In genomic region chr2:229899604-229900003, GRCh38 we compare ENCODE assay signal across 1 cellular context.
TF ChIP-seq lines count a peak whose summit lies in the region.

No MANE protein-coding gene starts in this region.

TF ChIP-seq in HepG2, 621 proteins besides CTCF, POLR2A, EP300 and RAD21:
- TF ChIP-seq EHMT2 (IDR thresholded peaks at IDR 0.05; ENCODE audit: borderline replicate concordance, low read depth, low read length) (no peak), KDM5B (CRISPR knock-in tag; IDR thresholded peaks at IDR 0.05; ENCODE audit: borderline replicate concordance) (no peak), TFDP2 (CRISPR knock-in tag; IDR thresholded peaks at IDR 0.05) (no peak), ZMYM2 (CRISPR knock-in tag; IDR thresholded peaks at IDR 0.05) (no peak), NFKBIZ (CRISPR knock-in tag; IDR thresholded peaks at IDR 0.05) (no peak), PBX2 (CRISPR knock-in tag; IDR thresholded peaks at IDR 0.05) (no peak), MLXIP (CRISPR knock-in tag; IDR thresholded peaks at IDR 0.05; ENCODE audit: borderline replicate concordance) (no peak), SMYD3 (CRISPR knock-in tag; IDR thresholded peaks at IDR 0.05) (no peak)
- TF ChIP-seq, protein P1, sequence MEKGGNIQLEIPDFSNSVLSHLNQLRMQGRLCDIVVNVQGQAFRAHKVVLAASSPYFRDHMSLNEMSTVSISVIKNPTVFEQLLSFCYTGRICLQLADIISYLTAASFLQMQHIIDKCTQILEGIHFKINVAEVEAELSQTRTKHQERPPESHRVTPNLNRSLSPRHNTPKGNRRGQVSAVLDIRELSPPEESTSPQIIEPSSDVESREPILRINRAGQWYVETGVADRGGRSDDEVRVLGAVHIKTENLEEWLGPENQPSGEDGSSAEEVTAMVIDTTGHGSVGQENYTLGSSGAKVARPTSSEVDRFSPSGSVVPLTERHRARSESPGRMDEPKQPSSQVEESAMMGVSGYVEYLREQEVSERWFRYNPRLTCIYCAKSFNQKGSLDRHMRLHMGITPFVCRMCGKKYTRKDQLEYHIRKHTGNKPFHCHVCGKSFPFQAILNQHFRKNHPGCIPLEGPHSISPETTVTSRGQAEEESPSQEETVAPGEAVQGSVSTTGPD (CRISPR knock-in tag; IDR thresholded peaks at IDR 0.05) = no peak
- TF ChIP-seq, protein P2, sequence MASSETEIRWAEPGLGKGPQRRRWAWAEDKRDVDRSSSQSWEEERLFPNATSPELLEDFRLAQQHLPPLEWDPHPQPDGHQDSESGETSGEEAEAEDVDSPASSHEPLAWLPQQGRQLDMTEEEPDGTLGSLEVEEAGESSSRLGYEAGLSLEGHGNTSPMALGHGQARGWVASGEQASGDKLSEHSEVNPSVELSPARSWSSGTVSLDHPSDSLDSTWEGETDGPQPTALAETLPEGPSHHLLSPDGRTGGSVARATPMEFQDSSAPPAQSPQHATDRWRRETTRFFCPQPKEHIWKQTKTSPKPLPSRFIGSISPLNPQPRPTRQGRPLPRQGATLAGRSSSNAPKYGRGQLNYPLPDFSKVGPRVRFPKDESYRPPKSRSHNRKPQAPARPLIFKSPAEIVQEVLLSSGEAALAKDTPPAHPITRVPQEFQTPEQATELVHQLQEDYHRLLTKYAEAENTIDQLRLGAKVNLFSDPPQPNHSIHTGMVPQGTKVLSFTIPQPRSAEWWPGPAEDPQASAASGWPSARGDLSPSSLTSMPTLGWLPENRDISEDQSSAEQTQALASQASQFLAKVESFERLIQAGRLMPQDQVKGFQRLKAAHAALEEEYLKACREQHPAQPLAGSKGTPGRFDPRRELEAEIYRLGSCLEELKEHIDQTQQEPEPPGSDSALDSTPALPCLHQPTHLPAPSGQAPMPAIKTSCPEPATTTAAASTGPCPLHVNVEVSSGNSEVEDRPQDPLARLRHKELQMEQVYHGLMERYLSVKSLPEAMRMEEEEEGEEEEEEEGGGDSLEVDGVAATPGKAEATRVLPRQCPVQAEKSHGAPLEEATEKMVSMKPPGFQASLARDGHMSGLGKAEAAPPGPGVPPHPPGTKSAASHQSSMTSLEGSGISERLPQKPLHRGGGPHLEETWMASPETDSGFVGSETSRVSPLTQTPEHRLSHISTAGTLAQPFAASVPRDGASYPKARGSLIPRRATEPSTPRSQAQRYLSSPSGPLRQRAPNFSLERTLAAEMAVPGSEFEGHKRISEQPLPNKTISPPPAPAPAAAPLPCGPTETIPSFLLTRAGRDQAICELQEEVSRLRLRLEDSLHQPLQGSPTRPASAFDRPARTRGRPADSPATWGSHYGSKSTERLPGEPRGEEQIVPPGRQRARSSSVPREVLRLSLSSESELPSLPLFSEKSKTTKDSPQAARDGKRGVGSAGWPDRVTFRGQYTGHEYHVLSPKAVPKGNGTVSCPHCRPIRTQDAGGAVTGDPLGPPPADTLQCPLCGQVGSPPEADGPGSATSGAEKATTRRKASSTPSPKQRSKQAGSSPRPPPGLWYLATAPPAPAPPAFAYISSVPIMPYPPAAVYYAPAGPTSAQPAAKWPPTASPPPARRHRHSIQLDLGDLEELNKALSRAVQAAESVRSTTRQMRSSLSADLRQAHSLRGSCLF (CRISPR knock-in tag; IDR thresholded peaks at IDR 0.05; ENCODE audit: borderline replicate concordance) = no peak
- TF ChIP-seq, protein P3, sequence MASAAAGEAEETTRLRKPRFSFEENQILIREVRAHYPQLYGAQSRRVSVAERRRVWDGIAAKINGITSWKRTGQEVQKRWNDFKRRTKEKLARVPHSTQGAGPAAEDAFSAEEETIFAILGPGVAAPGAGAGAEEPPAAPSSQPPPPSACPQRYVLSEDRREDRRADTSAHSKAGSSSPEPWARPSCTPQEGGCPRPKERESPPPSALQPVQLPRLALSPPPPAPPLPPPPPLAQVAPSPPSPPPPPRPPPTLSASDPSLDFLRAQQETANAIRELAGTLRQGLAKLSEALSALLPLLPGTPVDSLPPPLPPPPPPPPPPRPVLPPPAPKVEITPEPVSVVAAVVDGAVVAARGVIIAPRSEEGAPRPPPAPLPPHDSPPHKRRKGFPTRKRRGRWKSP (CRISPR knock-in tag; IDR thresholded peaks at IDR 0.05) = no peak
